17 cellular contexts compared by ENCODE assay signal in genomic region chr11:121572581-121573059, GRCh38.
DNase-seq lines count a peak whose midpoint lies in the region; ATAC-seq, FAIRE-seq and TF ChIP-seq lines count a peak whose summit lies in the region.
"Had no signal": no experiment of that assay in that cellular context is flagged by ENCODE, and none has a peak within 500 bp of the region (broad histone marks: within the 10 kb centered on the region; RNA-seq: fewer than 3 reads in every experiment).

No MANE protein-coding gene starts in this region.

- peaks cover 13% of the 10 kb centered on the region for H3K4me1 Mint-ChIP-seq in activated CD4-positive, alpha-beta memory T cell treated with anti-CD3 and anti-CD28 coated beads for 36 hours (ENCODE audit: low read depth)
- no peaks in the 10 kb centered on the region for H3K4me1 Mint-ChIP-seq in activated CD4-positive, alpha-beta memory T cell treated with anti-CD3 and anti-CD28 coated beads, Interleukin-2, amount 10 ng/mL, durations not matched to agents 7 days and 5 days

- no peak for DNase-seq in activated CD4-positive, alpha-beta memory T cell treated with anti-CD3 and anti-CD28 coated beads for 36 hours
- no peak for DNase-seq in activated CD4-positive, alpha-beta memory T cell treated with anti-CD3 and anti-CD28 coated beads, Interleukin-2, amount 10 ng/mL, durations not matched to agents 7 days and 5 days
- DNase-seq in cerebellar cortex (ENCODE audit: low spot score): peak; percentile 71
- DNase-seq in retina: peak; percentile 42
- no peak for DNase-seq in stimulated activated CD4-positive, alpha-beta T cell treated with anti-CD3 and anti-CD28 coated beads, Interleukin-15, amount 100 ng/mL, for 24 hours
- DNase-seq in GM12891 (ENCODE audit: insufficient read length, low spot score): no peak
- DNase-seq: activated CD4-positive, alpha-beta T cell treated with anti-CD3 and anti-CD28 coated beads, Interleukin-2, amount 10 ng/mL, durations not matched to agents 24 days and 14 days; GF-D8; NCI-H446 treated with DMSO at 0.1 percent for 48 hours; spleen had no signal

- no peaks in the 10 kb centered on the region for H4K20me1 ChIP-seq in OCI-LY3 (ENCODE audit: insufficient read depth, low read length)

- H3K4me2 ChIP-seq in OCI-LY3 (ENCODE audit: low read length): no peak overlapping the region
- H3K4me2 ChIP-seq: neural progenitor cell had no signal

- peaks cover 94% of the 10 kb centered on the region for H3K4me1 ChIP-seq in OCI-LY3 (ENCODE audit: low read length)

- peak overlapping the region; percentile 4 for H3K27ac Mint-ChIP-seq in activated CD4-positive, alpha-beta memory T cell treated with anti-CD3 and anti-CD28 coated beads for 36 hours
- no peak overlapping the region for H3K27ac Mint-ChIP-seq in activated CD4-positive, alpha-beta memory T cell treated with anti-CD3 and anti-CD28 coated beads, Interleukin-2, amount 10 ng/mL, durations not matched to agents 7 days and 5 days
- H3K27ac Mint-ChIP-seq: activated CD4-positive, alpha-beta T cell treated with anti-CD3 and anti-CD28 coated beads, Interleukin-2, amount 10 ng/mL, durations not matched to agents 24 days and 14 days; dendritic cell treated with granulocyte-macrophage colony-stimulating factor and Interleukin-4, amounts not matched to agents 40 ng/mL and 50 ng/mL, for 4 days; neural progenitor cell had no signal

- POLR2A ChIA-PET in activated CD4-positive, alpha-beta memory T cell treated with anti-CD3 and anti-CD28 coated beads for 36 hours (lab: Charles Lee): no interaction called here
- POLR2A ChIA-PET in activated CD4-positive, alpha-beta memory T cell treated with anti-CD3 and anti-CD28 coated beads, Interleukin-2, amount 10 ng/mL, durations not matched to agents 7 days and 5 days (lab: Charles Lee): interaction anchor here (0.6 kb wide), 1 partner anchor 9 kb away, joined by 3 read pairs; no protein-coding TSS in a partner anchor

- no peak overlapping the region for H3K4me3 Mint-ChIP-seq in activated CD4-positive, alpha-beta memory T cell treated with anti-CD3 and anti-CD28 coated beads for 36 hours
- H3K4me3 Mint-ChIP-seq in activated CD4-positive, alpha-beta memory T cell treated with anti-CD3 and anti-CD28 coated beads, Interleukin-2, amount 10 ng/mL, durations not matched to agents 7 days and 5 days: no peak overlapping the region
- H3K4me3 Mint-ChIP-seq: activated CD4-positive, alpha-beta T cell treated with anti-CD3 and anti-CD28 coated beads, Interleukin-2, amount 10 ng/mL, durations not matched to agents 24 days and 14 days; dendritic cell treated with granulocyte-macrophage colony-stimulating factor and Interleukin-4, amounts not matched to agents 40 ng/mL and 50 ng/mL, for 4 days; neural progenitor cell had no signal

- peaks cover 44% of the 10 kb centered on the region for H3K36me3 Mint-ChIP-seq in activated CD4-positive, alpha-beta memory T cell treated with anti-CD3 and anti-CD28 coated beads for 36 hours
- peaks cover 77% of the 10 kb centered on the region for H3K36me3 Mint-ChIP-seq in activated CD4-positive, alpha-beta memory T cell treated with anti-CD3 and anti-CD28 coated beads, Interleukin-2, amount 10 ng/mL, durations not matched to agents 7 days and 5 days (ENCODE audit: low read depth)

- H3K27me3 ChIP-seq in OCI-LY3 (ENCODE audit: low read depth, low read length): no peaks in the 10 kb centered on the region
- H3K27me3 ChIP-seq: neural progenitor cell, vagina had no signal

- FAIRE-seq in GM12891 (lab: Jason Lieb, UNC): no peak
- FAIRE-seq: keratinocyte had no signal

- CTCF ChIA-PET in activated CD4-positive, alpha-beta memory T cell treated with anti-CD3 and anti-CD28 coated beads for 36 hours (lab: Charles Lee): no interaction called here
- CTCF ChIA-PET in activated CD4-positive, alpha-beta memory T cell treated with anti-CD3 and anti-CD28 coated beads, Interleukin-2, amount 10 ng/mL, durations not matched to agents 7 days and 5 days (lab: Charles Lee): no interaction called here

- TF ChIP-seq CTCF in OCI-LY3 (IDR thresholded peaks at IDR 0.05; ENCODE audit: low read depth, low read length): no peak

- H3K9me3 Mint-ChIP-seq in activated CD4-positive, alpha-beta memory T cell treated with anti-CD3 and anti-CD28 coated beads for 36 hours: no peaks in the 10 kb centered on the region
- H3K9me3 Mint-ChIP-seq in activated CD4-positive, alpha-beta memory T cell treated with anti-CD3 and anti-CD28 coated beads, Interleukin-2, amount 10 ng/mL, durations not matched to agents 7 days and 5 days: no peaks in the 10 kb centered on the region
- H3K9me3 Mint-ChIP-seq: activated CD4-positive, alpha-beta T cell treated with anti-CD3 and anti-CD28 coated beads, Interleukin-2, amount 10 ng/mL, durations not matched to agents 24 days and 14 days; dendritic cell treated with granulocyte-macrophage colony-stimulating factor and Interleukin-4, amounts not matched to agents 40 ng/mL and 50 ng/mL, for 4 days had no signal

- peaks cover 69% of the 10 kb centered on the region for H3K36me3 ChIP-seq in OCI-LY3 (replicated peaks; ENCODE audit: low read depth, low read length)
- H3K36me3 ChIP-seq: neural progenitor cell had no signal

- no peak overlapping the region for H3K9ac ChIP-seq in OCI-LY3 (ENCODE audit: low read length)
- H3K9ac ChIP-seq: neural progenitor cell had no signal

- H2AFZ ChIP-seq in OCI-LY3 (ENCODE audit: low read depth, low read length): no peak overlapping the region
- H2AFZ ChIP-seq: neural progenitor cell had no signal

- H3K4me3 ChIP-seq in OCI-LY3 (ENCODE audit: low read length): no peak overlapping the region
- H3K4me3 ChIP-seq: neural progenitor cell, spleen, vagina had no signal

- peaks cover 34% of the 10 kb centered on the region for H3K79me2 ChIP-seq in OCI-LY3 (ENCODE audit: low read length)

- H3K27me3 Mint-ChIP-seq in activated CD4-positive, alpha-beta memory T cell treated with anti-CD3 and anti-CD28 coated beads for 36 hours: no peaks in the 10 kb centered on the region
- no peaks in the 10 kb centered on the region for H3K27me3 Mint-ChIP-seq in activated CD4-positive, alpha-beta memory T cell treated with anti-CD3 and anti-CD28 coated beads, Interleukin-2, amount 10 ng/mL, durations not matched to agents 7 days and 5 days
- H3K27me3 Mint-ChIP-seq: activated CD4-positive, alpha-beta T cell treated with anti-CD3 and anti-CD28 coated beads, Interleukin-2, amount 10 ng/mL, durations not matched to agents 24 days and 14 days had no signal

- TF ChIP-seq POLR2A in GM12891 (IDR thresholded peaks at IDR 0.05; ENCODE audit: low read depth, low read length): no peak

- intact Hi-C loops in activated CD4-positive, alpha-beta memory T cell treated with anti-CD3 and anti-CD28 coated beads for 36 hours (cut with micrococcal nuclease): no loop called here

- H3K27ac ChIP-seq in OCI-LY3 (ENCODE audit: low read length): peak overlapping the region; percentile 100
- H3K27ac ChIP-seq: neural progenitor cell, vagina had no signal

- ATAC-seq in GM19395 (IDR thresholded peaks at IDR 0.05; ENCODE audit: unreplicated experiment): no peak
- ATAC-seq: Right ventricle myocardium inferior had no signal

- H3K9me3 ChIP-seq in OCI-LY3 (ENCODE audit: insufficient read depth, low read length): no peaks in the 10 kb centered on the region
- H3K9me3 ChIP-seq: spleen, vagina had no signal

TF ChIP-seq in GM12891, 5 proteins besides CTCF, POLR2A, EP300 and RAD21:
- no peak for TF ChIP-seq SPI1 (IDR thresholded peaks at IDR 0.05; ENCODE audit: low read depth, low read length)
- TF ChIP-seq POLR2AphosphoS5 (IDR thresholded peaks at IDR 0.05; ENCODE audit: low read depth, low read length): no peak
- no peak for TF ChIP-seq TAF1 (IDR thresholded peaks at IDR 0.05; ENCODE audit: low read depth, low read length)
- no peak for TF ChIP-seq POU2F2 (IDR thresholded peaks at IDR 0.05; ENCODE audit: low read depth, low read length)
- TF ChIP-seq PAX5 (IDR thresholded peaks at IDR 0.05; ENCODE audit: insufficient read depth, low read length, severe bottlenecking): no peak

Comparison
In these comparisons a context has a peak if more than half of its experiments do, and no peak if none do; other contexts are left out.
1. DNase-seq: peak in cerebellar cortex (single experiment) and retina (single experiment); none in activated CD4-positive, alpha-beta memory T cell treated with anti-CD3 and anti-CD28 coated beads for 36 hours (single experiment), activated CD4-positive, alpha-beta memory T cell treated with anti-CD3 and anti-CD28 coated beads, Interleukin-2, amount 10 ng/mL, durations not matched to agents 7 days and 5 days (single experiment), stimulated activated CD4-positive, alpha-beta T cell treated with anti-CD3 and anti-CD28 coated beads, Interleukin-15, amount 100 ng/mL, for 24 hours (single experiment) and GM12891 (single experiment).